Comparison of ENCODE assay signal across 11 cellular contexts in the genomic region with DNA sequence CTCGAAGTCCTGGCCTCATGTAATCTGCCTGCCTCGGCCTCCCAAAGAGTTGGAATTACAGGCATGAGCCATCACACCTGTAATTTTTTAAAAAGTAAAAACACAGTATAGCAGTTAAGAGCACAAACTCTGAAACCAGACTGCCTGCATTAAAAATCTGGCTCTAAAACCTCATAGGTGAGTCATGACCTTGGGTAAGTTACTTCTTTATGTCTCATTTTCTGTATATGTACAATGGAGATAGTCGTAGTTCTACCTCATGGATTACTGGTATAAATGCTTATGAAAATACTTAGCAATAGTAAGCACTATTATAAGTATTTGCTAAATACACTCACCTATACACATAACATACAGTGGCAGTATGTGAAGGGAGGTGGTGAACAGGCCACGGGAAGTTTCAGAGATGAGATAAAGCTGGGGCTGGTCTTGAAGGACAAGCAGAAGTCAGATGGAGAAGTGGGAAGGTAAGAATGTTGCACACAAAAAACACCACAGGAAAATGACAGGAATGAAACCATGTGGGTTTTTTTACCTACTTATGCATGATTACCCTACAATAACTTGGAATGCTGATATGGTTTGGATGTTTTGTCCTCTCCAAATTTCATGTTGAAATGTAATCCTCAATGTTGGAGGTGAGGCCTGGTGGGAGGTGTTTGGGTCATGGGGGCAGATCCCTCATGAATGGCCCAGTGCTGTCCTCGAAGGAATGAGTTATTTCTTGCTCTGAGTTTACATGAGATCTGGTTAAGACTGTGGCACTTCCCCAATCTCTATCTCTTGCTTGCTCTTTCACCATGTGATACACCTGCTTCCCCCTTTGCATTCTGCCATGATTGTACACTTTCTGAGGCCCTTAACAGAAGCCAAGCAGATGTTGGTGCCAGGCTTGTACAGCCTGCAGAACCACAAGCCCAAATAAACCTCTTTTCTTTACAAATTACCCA. TPM values are rescaled to one million over a fixed set of nuclear protein-coding genes. Genes with fewer than 3 reads are reported as not detected.
A peak's percentile ranks its signal among the peaks of the same experiment; 100 is the strongest.
DNase-seq lines count a peak whose midpoint lies in the region; ATAC-seq and TF ChIP-seq lines count a peak whose summit lies in the region.
"Had no signal": no experiment of that assay in that cellular context is flagged by ENCODE, and none has a peak within 500 bp of the region (broad histone marks: within the 10 kb centered on the region; RNA-seq: fewer than 3 reads in every experiment).

No MANE protein-coding gene starts in this region.

- no peak overlapping the region for H3K4me3 ChIP-seq in smooth muscle cell
- H3K4me3 ChIP-seq: adrenal gland, tibial nerve had no signal

- H3K27me3 ChIP-seq in smooth muscle cell (ENCODE audit: low read depth), result no peaks in the 10 kb centered on the region
- H3K27me3 ChIP-seq: adrenal gland, tibial nerve had no signal

- POLR2A ChIA-PET in activated CD4-positive, alpha-beta T cell treated with anti-CD3 and anti-CD28 coated beads for 36 hours (lab: Charles Lee), result no interaction called here

- H3K9me3 ChIP-seq in smooth muscle cell (replicated peaks; ENCODE audit: low read depth), result no peaks in the 10 kb centered on the region
- H3K9me3 ChIP-seq: adrenal gland, tibial nerve had no signal

- no peaks in the 10 kb centered on the region for H3F3A ChIP-seq in smooth muscle cell (ENCODE audit: low read depth)

- CTCF ChIA-PET in activated CD4-positive, alpha-beta T cell treated with anti-CD3 and anti-CD28 coated beads for 36 hours (lab: Charles Lee), result interaction anchor here (0.6 to 1.8 kb wide), 4 partner anchors 12 to 503 kb away, joined by 3 to 7 read pairs (median 5); no protein-coding TSS in a partner anchor

- peaks cover 96% of the 10 kb centered on the region for H4K20me1 ChIP-seq in smooth muscle cell (ENCODE audit: low read depth)

- intact Hi-C loops in activated CD4-positive, alpha-beta T cell treated with anti-CD3 and anti-CD28 coated beads for 36 hours (cut with DNase I, micrococcal nuclease), result loop anchor here in 1 of 2 experiments (1.0 kb wide), 2 partner anchors 14 to 33 kb away; no protein-coding TSS in a partner anchor

- TF ChIP-seq CTCF in smooth muscle cell (IDR thresholded peaks at IDR 0.05; ENCODE audit: borderline replicate concordance, insufficient read depth, poor library complexity, severe bottlenecking), result no peak

- H2AFZ ChIP-seq in smooth muscle cell (ENCODE audit: low read depth), result no peak overlapping the region

- H3K4me1 Mint-ChIP-seq in activated CD4-positive, alpha-beta T cell treated with anti-CD3 and anti-CD28 coated beads for 36 hours, result peaks cover 44% of the 10 kb centered on the region

- DNase-seq in activated CD4-positive, alpha-beta T cell treated with anti-CD3 and anti-CD28 coated beads for 36 hours, result peak; percentile 19
- DNase-seq in activated CD4-positive, alpha-beta T cell treated with anti-CD3 and anti-CD28 coated beads, Interleukin-2, amount 50 U/mL, for 4 hours, result no peak
- DNase-seq in NOMO-1 (lab: John Stamatoyannopoulos, UW; ENCODE audit: unreplicated experiment in 2 of 2), result peak; percentile 50 to 85
- DNase-seq in amniotic epithelial cell (ENCODE audit: low read depth), result peak; percentile 45
- DNase-seq in smooth muscle cell (lab: John Stamatoyannopoulos, UW; ENCODE audit: unreplicated experiment), result no peak
- no peak for DNase-seq in NCI-H146 (lab: John Stamatoyannopoulos, UW)
- DNase-seq in NCI-H1048 (lab: John Stamatoyannopoulos, UW), result no peak
- DNase-seq in KG1 (lab: John Stamatoyannopoulos, UW), result no peak
- DNase-seq: adrenal gland had no signal

- no peak overlapping the region for H3K9ac ChIP-seq in smooth muscle cell (ENCODE audit: low read depth)

- H3K79me2 ChIP-seq in smooth muscle cell (ENCODE audit: low read depth), result peaks cover 70% of the 10 kb centered on the region

- peak overlapping the region; percentile 7 for H3K27ac ChIP-seq in smooth muscle cell (ENCODE audit: low read depth)
- H3K27ac ChIP-seq: adrenal gland, epithelial cell of prostate, tibial nerve had no signal

- no peak overlapping the region for H3K4me2 ChIP-seq in smooth muscle cell

- H3K27ac Mint-ChIP-seq in activated CD4-positive, alpha-beta T cell treated with anti-CD3 and anti-CD28 coated beads for 36 hours, result peak overlapping the region; percentile 67

- H3K36me3 ChIP-seq in smooth muscle cell (ENCODE audit: low read depth), result no peaks in the 10 kb centered on the region
- H3K36me3 ChIP-seq: adrenal gland, tibial nerve had no signal

- peak; percentile 92 for ATAC-seq in activated CD4-positive, alpha-beta T cell treated with anti-CD3 and anti-CD28 coated beads for 36 hours

- H3K9me3 Mint-ChIP-seq in activated CD4-positive, alpha-beta T cell treated with anti-CD3 and anti-CD28 coated beads for 36 hours (ENCODE audit: low read depth), result no peaks in the 10 kb centered on the region

- 80% methylated on average over 5 of the region's 5 CpGs for WGBS in smooth muscle cell (ENCODE audit: low lambda C conversion rate)

- no peaks in the 10 kb centered on the region for H3K27me3 Mint-ChIP-seq in activated CD4-positive, alpha-beta T cell treated with anti-CD3 and anti-CD28 coated beads for 36 hours

- no peaks in the 10 kb centered on the region for H3K36me3 Mint-ChIP-seq in activated CD4-positive, alpha-beta T cell treated with anti-CD3 and anti-CD28 coated beads for 36 hours (ENCODE audit: low read depth)

- H3K4me1 ChIP-seq in smooth muscle cell (ENCODE audit: low read depth), result no peaks in the 10 kb centered on the region

- H3K4me3 Mint-ChIP-seq in activated CD4-positive, alpha-beta T cell treated with anti-CD3 and anti-CD28 coated beads for 36 hours, result no peak overlapping the region

RNA-seq across cellular contexts. Expression of a gene that starts 33.9 kb away (rescaled TPM):
- 1 to 10 TPM; 5.2 to 7.0 TPM for total RNA-seq in activated CD4-positive, alpha-beta T cell treated with anti-CD3 and anti-CD28 coated beads for 36 hours
- 42.5 and 48.8 TPM in 2 replicates for total RNA-seq in smooth muscle cell
- 18.3 and 27.4 TPM in 2 replicates for polyA plus RNA-seq in smooth muscle cell

Comparison
In these comparisons a context has a peak if more than half of its experiments do, and no peak if none do; other contexts are left out.
1. DNase-seq: peak in activated CD4-positive, alpha-beta T cell treated with anti-CD3 and anti-CD28 coated beads for 36 hours (single experiment), NOMO-1 (2 of 2) and amniotic epithelial cell (single experiment); none in activated CD4-positive, alpha-beta T cell treated with anti-CD3 and anti-CD28 coated beads, Interleukin-2, amount 50 U/mL, for 4 hours (0 of 2), smooth muscle cell (single experiment), NCI-H146 (single experiment), NCI-H1048 (single experiment) and KG1 (single experiment).